ENCODE assay signal across 27 cellular contexts in genomic region chr19:47675859-47676258, GRCh38.
"Had no signal": no experiment of that assay in that cellular context is flagged by ENCODE, and none has a peak within 500 bp of the region (broad histone marks: within the 10 kb centered on the region; RNA-seq: fewer than 3 reads in every experiment).

No MANE protein-coding gene starts in this region.

- H3K27ac Mint-ChIP-seq: activated CD4-positive, alpha-beta memory T cell treated with anti-CD3 and anti-CD28 coated beads for 36 hours; activated CD4-positive, alpha-beta T cell treated with anti-CD3 and anti-CD28 coated beads for 36 hours; activated CD4-positive, alpha-beta T cell treated with anti-CD3 and anti-CD28 coated beads, Interleukin-2, amount 10 ng/mL, durations not matched to agents 24 days and 14 days; activated CD8-positive, alpha-beta memory T cell treated with anti-CD3 and anti-CD28 coated beads, Interleukin-2, amount 10 ng/mL, durations not matched to agents 7 days and 5 days; activated CD8-positive, alpha-beta T cell treated with anti-CD3 and anti-CD28 coated beads, Interleukin-2, amount 10 ng/mL, durations not matched to agents 7 days and 5 days; activated naive CD8-positive, alpha-beta T cell treated with anti-CD3 and anti-CD28 coated beads, Interleukin-2, amount 10 ng/mL, durations not matched to agents 7 days and 5 days; activated T-helper 1 cell treated with anti-CD3 and anti-CD28 coated beads, Interleukin-12 subunit alpha, Interleukin-12 subunit beta, Interleukin-2, Interleukin-4 antibody, amounts not matched to agents 30 ng/mL and 10 ng/mL and 1 ng/mL, durations not matched to agents 14 hours and 24 hours and 36 hours; activated T-helper 2 cell treated with anti-CD3 and anti-CD28 coated beads, Interferon-gamma antibody, Interleukin-2, Interleukin-4, amounts not matched to agents 10 μg/mL and 5 μg/mL and 100 μg/mL, durations not matched to agents 14 hours and 24 hours and 36 hours; dendritic cell treated with granulocyte-macrophage colony-stimulating factor and Interleukin-4, amounts not matched to agents 40 ng/mL and 50 ng/mL, for 4 days; endodermal cell had no signal

- H3K27me3 ChIP-seq: brain microvascular endothelial cell, dorsolateral prefrontal cortex, gastroesophageal sphincter, heart right ventricle had no signal

- DNase-seq: activated CD4-positive, alpha-beta memory T cell treated with anti-CD3 and anti-CD28 coated beads for 36 hours; activated CD4-positive, alpha-beta T cell treated with anti-CD3 and anti-CD28 coated beads for 36 hours; activated CD4-positive, alpha-beta T cell treated with anti-CD3 and anti-CD28 coated beads, Interleukin-2, amount 10 ng/mL, durations not matched to agents 24 days and 14 days; activated CD4-positive, CD25-positive, alpha-beta regulatory T cell; activated CD4-positive, CD25-positive, alpha-beta regulatory T cell treated with anti-CD3 and anti-CD28 coated beads, Interleukin-2, amount 50 U/mL, for 72 hours; activated CD8-positive, alpha-beta memory T cell treated with anti-CD3 and anti-CD28 coated beads, Interleukin-2, amount 10 ng/mL, durations not matched to agents 7 days and 5 days; activated CD8-positive, alpha-beta memory T cell treated with anti-CD3 and anti-CD28 coated beads, Interleukin-2, amount 50 U/mL, for 4 hours; activated CD8-positive, alpha-beta T cell treated with anti-CD3 and anti-CD28 coated beads, Interleukin-2, amount 10 ng/mL, durations not matched to agents 7 days and 5 days; activated effector memory CD4-positive, alpha-beta T cell treated with anti-CD3 and anti-CD28 coated beads, Interleukin-2, amount 50 U/mL, for 16 hours; activated naive CD4-positive, alpha-beta T cell treated with anti-CD3 and anti-CD28 coated beads, Interleukin-2, amount 50 U/mL, for 16 hours; activated naive CD8-positive, alpha-beta T cell treated with anti-CD3 and anti-CD28 coated beads, Interleukin-2, amount 10 ng/mL, durations not matched to agents 7 days and 5 days; activated T-cell treated with anti-CD3 and anti-CD28 coated beads, Interleukin-2, amount 50 U/mL, for 1 hour; activated T-cell treated with anti-CD3 and anti-CD28 coated beads, Interleukin-2, amount 50 U/mL, for 48 hours; brain microvascular endothelial cell; dorsolateral prefrontal cortex; effector memory CD4-positive, alpha-beta T cell; endodermal cell; foreskin fibroblast; heart right ventricle; T-helper 2 cell had no signal

- H3K9me3 ChIP-seq: gastroesophageal sphincter, heart right ventricle had no signal

- H3K4me3 Mint-ChIP-seq: activated CD4-positive, alpha-beta memory T cell treated with anti-CD3 and anti-CD28 coated beads for 36 hours; activated CD4-positive, alpha-beta T cell treated with anti-CD3 and anti-CD28 coated beads for 36 hours; activated CD4-positive, alpha-beta T cell treated with anti-CD3 and anti-CD28 coated beads, Interleukin-2, amount 10 ng/mL, durations not matched to agents 24 days and 14 days; activated CD8-positive, alpha-beta memory T cell treated with anti-CD3 and anti-CD28 coated beads, Interleukin-2, amount 10 ng/mL, durations not matched to agents 7 days and 5 days; activated CD8-positive, alpha-beta T cell treated with anti-CD3 and anti-CD28 coated beads, Interleukin-2, amount 10 ng/mL, durations not matched to agents 7 days and 5 days; activated naive CD8-positive, alpha-beta T cell treated with anti-CD3 and anti-CD28 coated beads, Interleukin-2, amount 10 ng/mL, durations not matched to agents 7 days and 5 days; activated T-helper 1 cell treated with anti-CD3 and anti-CD28 coated beads, Interleukin-12 subunit alpha, Interleukin-12 subunit beta, Interleukin-2, Interleukin-4 antibody, amounts not matched to agents 30 ng/mL and 10 ng/mL and 1 ng/mL, durations not matched to agents 14 hours and 24 hours and 36 hours; central memory CD8-positive, alpha-beta T cell; dendritic cell treated with granulocyte-macrophage colony-stimulating factor and Interleukin-4, amounts not matched to agents 40 ng/mL and 50 ng/mL, for 4 days; endodermal cell had no signal

- ATAC-seq: activated CD4-positive, alpha-beta T cell treated with anti-CD3 and anti-CD28 coated beads for 36 hours; activated CD8-positive, alpha-beta memory T cell treated with anti-CD3 and anti-CD28 coated beads, Interleukin-2, amount 10 ng/mL, durations not matched to agents 7 days and 5 days; activated CD8-positive, alpha-beta T cell treated with anti-CD3 and anti-CD28 coated beads, Interleukin-2, amount 10 ng/mL, durations not matched to agents 7 days and 5 days; esophagus mucosa; gastroesophageal sphincter had no signal

- H3K27me3 Mint-ChIP-seq: activated CD4-positive, alpha-beta memory T cell treated with anti-CD3 and anti-CD28 coated beads for 36 hours; activated CD4-positive, alpha-beta T cell treated with anti-CD3 and anti-CD28 coated beads for 36 hours; activated CD4-positive, alpha-beta T cell treated with anti-CD3 and anti-CD28 coated beads, Interleukin-2, amount 10 ng/mL, durations not matched to agents 24 days and 14 days; activated CD8-positive, alpha-beta memory T cell treated with anti-CD3 and anti-CD28 coated beads, Interleukin-2, amount 10 ng/mL, durations not matched to agents 7 days and 5 days; activated naive CD8-positive, alpha-beta T cell treated with anti-CD3 and anti-CD28 coated beads, Interleukin-2, amount 10 ng/mL, durations not matched to agents 7 days and 5 days; central memory CD8-positive, alpha-beta T cell; dendritic cell treated with granulocyte-macrophage colony-stimulating factor and Interleukin-4, amounts not matched to agents 40 ng/mL and 50 ng/mL, for 4 days had no signal

- H3K27ac ChIP-seq: brain microvascular endothelial cell, coronary artery, gastroesophageal sphincter, heart right ventricle had no signal

- H3K9me3 Mint-ChIP-seq: activated CD4-positive, alpha-beta memory T cell treated with anti-CD3 and anti-CD28 coated beads for 36 hours; activated CD4-positive, alpha-beta T cell treated with anti-CD3 and anti-CD28 coated beads, Interleukin-2, amount 10 ng/mL, durations not matched to agents 24 days and 14 days; activated naive CD8-positive, alpha-beta T cell treated with anti-CD3 and anti-CD28 coated beads, Interleukin-2, amount 10 ng/mL, durations not matched to agents 7 days and 5 days; activated T-helper 1 cell treated with anti-CD3 and anti-CD28 coated beads, Interleukin-12 subunit alpha, Interleukin-12 subunit beta, Interleukin-2, Interleukin-4 antibody, amounts not matched to agents 30 ng/mL and 10 ng/mL and 1 ng/mL, durations not matched to agents 14 hours and 24 hours and 36 hours; activated T-helper 2 cell treated with anti-CD3 and anti-CD28 coated beads, Interferon-gamma antibody, Interleukin-2, Interleukin-4, amounts not matched to agents 10 μg/mL and 5 μg/mL and 100 μg/mL, durations not matched to agents 14 hours and 24 hours and 36 hours; central memory CD8-positive, alpha-beta T cell; dendritic cell treated with granulocyte-macrophage colony-stimulating factor and Interleukin-4, amounts not matched to agents 40 ng/mL and 50 ng/mL, for 4 days; endodermal cell had no signal

- H3K4me1 ChIP-seq: heart right ventricle had no signal

- H3K4me1 Mint-ChIP-seq: activated CD4-positive, alpha-beta T cell treated with anti-CD3 and anti-CD28 coated beads for 36 hours; activated CD4-positive, alpha-beta T cell treated with anti-CD3 and anti-CD28 coated beads, Interleukin-2, amount 10 ng/mL, durations not matched to agents 24 days and 14 days; activated CD8-positive, alpha-beta memory T cell treated with anti-CD3 and anti-CD28 coated beads, Interleukin-2, amount 10 ng/mL, durations not matched to agents 7 days and 5 days; activated naive CD8-positive, alpha-beta T cell treated with anti-CD3 and anti-CD28 coated beads, Interleukin-2, amount 10 ng/mL, durations not matched to agents 7 days and 5 days had no signal

- H3K4me3 ChIP-seq: coronary artery, dorsolateral prefrontal cortex, gastroesophageal sphincter, heart right ventricle had no signal
